20 cellular contexts compared by ENCODE assay signal in the genomic region with DNA sequence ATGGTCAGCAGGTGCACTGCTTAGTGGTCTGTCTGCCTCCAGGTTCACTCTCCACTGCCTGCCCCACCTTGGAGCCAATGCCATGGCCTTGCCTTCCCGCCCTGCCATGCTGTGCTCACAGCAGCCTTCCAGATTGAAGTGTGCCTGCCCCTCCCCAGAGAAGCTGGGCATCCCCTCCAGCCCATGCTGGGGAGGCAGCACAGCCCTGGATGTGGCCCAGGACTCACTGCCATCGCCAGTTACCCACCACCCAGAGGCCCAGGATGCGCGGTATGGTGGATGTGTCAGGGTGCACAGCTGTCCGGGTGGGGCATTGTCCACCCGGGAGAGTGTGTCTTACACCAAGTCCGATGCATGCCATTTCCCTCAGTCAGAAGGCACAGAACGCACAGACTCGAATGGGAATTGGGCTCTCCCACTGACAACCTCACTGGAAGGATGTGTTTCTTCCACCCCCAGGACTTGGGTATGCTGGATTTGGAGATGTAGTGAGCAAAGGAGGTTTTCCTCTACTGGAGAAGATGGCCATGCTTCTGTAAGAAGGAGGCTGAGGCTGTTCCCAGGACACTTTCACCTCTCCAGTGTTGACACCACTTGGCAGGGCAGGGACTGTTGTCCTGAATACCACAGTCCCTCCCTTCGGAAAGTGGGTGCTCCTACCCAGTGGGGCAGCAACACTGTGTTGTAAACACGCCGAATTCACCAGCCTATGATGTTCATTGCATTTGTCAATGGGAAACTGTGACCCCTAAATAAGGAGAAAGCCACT.
DNase-seq lines count a peak whose midpoint lies in the region; ATAC-seq, FAIRE-seq and TF ChIP-seq lines count a peak whose summit lies in the region.
"Had no signal": no experiment of that assay in that cellular context is flagged by ENCODE, and none has a peak within 500 bp of the region (broad histone marks: within the 10 kb centered on the region; RNA-seq: fewer than 3 reads in every experiment).

No MANE protein-coding gene starts in this region.

- H2BK20ac ChIP-seq in H9 (ENCODE audit: low read depth, low read length, poor library complexity, severe bottlenecking) (no peak overlapping the region), H1 (ENCODE audit: low read length) (no peak overlapping the region)

- no peak overlapping the region for H2AK5ac ChIP-seq in H9 (ENCODE audit: insufficient read length, low read length)
- H2AK5ac ChIP-seq in H1 (ENCODE audit: low read depth, low read length) = no peak overlapping the region; the same call in 1 of the 2 replicates

- H3K56ac ChIP-seq in H9 (ENCODE audit: insufficient read length, low read depth, low read length) (no peak overlapping the region), H1 (replicated peaks; ENCODE audit: insufficient read length, low read depth, low read length) (no peak overlapping the region)

- no peak overlapping the region for H3K27ac ChIP-seq in H9 (ENCODE audit: insufficient read length, low read depth, low read length)
- H3K27ac ChIP-seq in H1 (ENCODE audit: low read depth, low read length) = no peak overlapping the region
- peak overlapping the region; percentile 93 for H3K27ac ChIP-seq in mesodermal cell (ENCODE audit: low read depth, low read length, severe bottlenecking)
- H3K27ac ChIP-seq in spleen = no peak overlapping the region

- H3K4me2 ChIP-seq in H9 (ENCODE audit: insufficient read depth, insufficient read length, low read length) (no peak overlapping the region), H1 (ENCODE audit: insufficient read depth in 1 of 2, low read depth in 2 of 2, low read length in 2 of 2) (no peak overlapping the region)

- no peak overlapping the region for H2BK120ac ChIP-seq in H9 (ENCODE audit: low read depth, low read length, poor library complexity, severe bottlenecking)
- H2BK120ac ChIP-seq in H1 (replicated peaks; ENCODE audit: low read depth, low read length) = no peak overlapping the region

- no peak for TF ChIP-seq POLR2A in H1 (IDR thresholded peaks at IDR 0.05; ENCODE audit: control extremely low read depth in 1 of 2, low read depth in 2 of 2, low read length in 2 of 2)
- no peak for TF ChIP-seq POLR2A in spleen (IDR thresholded peaks at IDR 0.05)

- no peak for ATAC-seq in HG03342 (IDR thresholded peaks at IDR 0.05; ENCODE audit: unreplicated experiment)
- ATAC-seq: HCT116 had no signal

- H3T11ph ChIP-seq in H9 (ENCODE audit: low read length) = no peak overlapping the region

- H3K4me3 Mint-ChIP-seq in H9 = no peak overlapping the region
- H3K4me3 Mint-ChIP-seq: B cell; CD4-positive, alpha-beta T cell; IgD-negative memory B cell had no signal

- peaks cover 18 to 26% of the 10 kb centered on the region in 2 experiments for H3K4me1 Mint-ChIP-seq in H9

- H4K91ac ChIP-seq in H9 (ENCODE audit: insufficient read length, low read depth, low read length) = no peak overlapping the region
- H4K91ac ChIP-seq in H1 (replicated peaks; ENCODE audit: insufficient read length, low read length) = no peak overlapping the region

- WGBS in H9 (ENCODE audit: extremely low coverage, insufficient read length, low lambda C conversion rate) = no CpG with 5 or more reads among the region's 12 CpGs
- 80% methylated on average over 12 of the region's 12 CpGs; no CpG with 5 or more reads in 1 of the 2 experiments for WGBS in H1 (ENCODE audit: extremely low coverage in 1 of 2, insufficient coverage in 1 of 2, insufficient read length in 1 of 2, insufficient replicate concordance in 2 of 2, low coverage in 1 of 2, low lambda C conversion rate in 2 of 2, missing lambda C conversion rate in 1 of 2), 2 experiments
- WGBS in mesodermal cell (ENCODE audit: insufficient coverage in 2 of 2), 2 experiments = 81 to 86% methylated on average over 8 to 10 of the region's 12 CpGs
- 76 to 84% (median 82%) methylated on average over 9 to 12 of the region's 12 CpGs for WGBS in spleen, 5 donors

- no peak for DNase-seq in H9
- DNase-seq in H1 (ENCODE audit: low read depth in 1 of 2, low spot score in 2 of 2) = no peak
- peak; percentile 56 for DNase-seq in spleen
- DNase-seq in DMS114 treated with DMSO at 0.1 percent for 48 hours (lab: John Stamatoyannopoulos, UW; ENCODE audit: unreplicated experiment) = no peak
- DNase-seq in HAP-1 (ENCODE audit: low spot score in 2 of 2) = no peak
- DNase-seq: C1 segment of cervical spinal cord; Calu3; CD4-positive, alpha-beta T cell; DMS153; DMS79 treated with DMSO at 0.1 percent for 48 hours; EL; GOT3 had no signal

- no peak overlapping the region for H3K4ac ChIP-seq in H9 (ENCODE audit: low read depth, low read length)
- H3K4ac ChIP-seq in H1 (replicated peaks; ENCODE audit: insufficient read length, low read depth, low read length) = no peak overlapping the region

- H3K27me3 Mint-ChIP-seq in H9 (ENCODE audit: low read depth) = peaks cover 3% of the 10 kb centered on the region

- H3K27me3 ChIP-seq in H9 (ENCODE audit: insufficient read depth, low read length) (no peaks in the 10 kb centered on the region), H1 (replicated peaks in 1 of 4; ENCODE audit: control insufficient read depth in 3 of 4, extremely low read depth in 1 of 4, insufficient read depth in 3 of 4, low read length in 3 of 4) (peaks cover 0 to 3% (median 0%) of the 10 kb centered on the region in 4 experiments; a peak in 1 of 7 replicates), spleen (replicated peaks in 1 of 7) (peaks cover 0 to 46% (median 7%) of the 10 kb centered on the region in 7 donors), HAP-1 (ENCODE audit: low read depth) (no peaks in the 10 kb centered on the region)

- no peak for FAIRE-seq in H1 (lab: Jason Lieb, UNC)
- FAIRE-seq: A204.1, G401.6, GM12891 had no signal

- H2BK15ac ChIP-seq in H9 (ENCODE audit: low read depth, low read length) (no peak overlapping the region), H1 (ENCODE audit: low read length) (peak overlapping the region; percentile 29; the same call in 1 of the 2 replicates)

- H3K14ac ChIP-seq in H9 (ENCODE audit: insufficient read depth, low read length) (peak overlapping the region; percentile 29; the same call in 1 of the 2 replicates), H1 (ENCODE audit: insufficient read length) (no peak overlapping the region)

- H2BK12ac ChIP-seq in H9 (ENCODE audit: insufficient read length, low read depth, low read length) = no peak overlapping the region
- H2BK12ac ChIP-seq in H1 (ENCODE audit: low read depth, low read length) = 0 out of 2 replicates have a peak overlapping the region, but pooled peaks have one; percentile 50

- TF ChIP-seq EP300 in H1 (IDR thresholded peaks at IDR 0.05; ENCODE audit: borderline replicate concordance in 1 of 2, low read depth in 2 of 2, low read length in 2 of 2) = no peak

- H3K9me3 ChIP-seq in H9 (ENCODE audit: control insufficient read depth, low read depth, low read length) (no peaks in the 10 kb centered on the region), H1 (ENCODE audit: insufficient read depth in 2 of 2, low read depth in 1 of 2, low read length in 1 of 2) (no peaks in the 10 kb centered on the region), mesodermal cell (ENCODE audit: control insufficient read depth, low read length) (peaks cover 4% of the 10 kb centered on the region), spleen (peaks cover 0 to 13% (median 6%) of the 10 kb centered on the region in 8 donors), HAP-1 (no peaks in the 10 kb centered on the region)

- CTCF ChIA-PET in H1 (lab: Charles Lee; ENCODE audit: partially characterized antibody) = interaction anchor here (0.6 to 1.2 kb wide), 3 partner anchors 33 to 1519 kb away, joined by 3 to 4 read pairs (median 3); no protein-coding TSS in a partner anchor

- in situ Hi-C loops in HAP-1 (cut with MboI; ENCODE audit: low sequenced_read_pairs) = no loop called here

- peaks cover 0 to 7% (median 2%) of the 10 kb centered on the region in 3 experiments; a peak in 3 of 7 replicates for H3K36me3 Mint-ChIP-seq in H9 (ENCODE audit: insufficient read depth in 1 of 3, low read depth in 3 of 3)

- peak overlapping the region in 1 of 3 experiments; percentile 67; a peak in 1 of 7 replicates for H3K27ac Mint-ChIP-seq in H9
- H3K27ac Mint-ChIP-seq: B cell; CD4-positive, alpha-beta T cell; IgD-negative memory B cell had no signal

- no peak overlapping the region for H4K5ac ChIP-seq in H9 (ENCODE audit: insufficient read length, low read depth, low read length)
- H4K5ac ChIP-seq in H1 (ENCODE audit: insufficient read length, low read depth, low read length) = no peak overlapping the region

- H4K8ac ChIP-seq in H9 (replicated peaks; ENCODE audit: insufficient read length, low read depth, low read length) (no peak overlapping the region), H1 (ENCODE audit: extremely low read depth, insufficient read depth, low read length) (no peak overlapping the region)

- H3K23ac ChIP-seq in H9 (ENCODE audit: insufficient read length, low read depth, low read length) (no peak overlapping the region), H1 (ENCODE audit: insufficient read length) (no peak overlapping the region)

- H3K4me3 ChIP-seq in H1 (ENCODE audit: extremely low read depth in 1 of 4, insufficient read depth in 2 of 4, low read depth in 3 of 4, low read length in 4 of 4) = no peak overlapping the region
- H3K4me3 ChIP-seq in mesodermal cell (ENCODE audit: extremely low read depth, insufficient read depth, low read length, poor library complexity, severe bottlenecking) = no peak overlapping the region
- H3K4me3 ChIP-seq in spleen = no peak overlapping the region
- H3K4me3 ChIP-seq in HAP-1 = no peak overlapping the region

- H3K18ac ChIP-seq in H9 (ENCODE audit: insufficient read length, low read depth, low read length) = no peak overlapping the region
- H3K18ac ChIP-seq in H1 (ENCODE audit: extremely low read depth, low read length) = no peak overlapping the region

- no peaks in the 10 kb centered on the region for H4K20me1 ChIP-seq in H9 (ENCODE audit: control insufficient read depth, insufficient read depth, insufficient read length)
- H4K20me1 ChIP-seq in H1 (replicated peaks in 1 of 2; ENCODE audit: control insufficient read depth in 1 of 2, insufficient read depth in 2 of 2, low read length in 2 of 2) = no peaks in the 10 kb centered on the region

- H3K79me1 ChIP-seq in H9 (ENCODE audit: insufficient read depth, low read depth, low read length, poor library complexity, severe bottlenecking) = no peaks in the 10 kb centered on the region
- no peaks in the 10 kb centered on the region for H3K79me1 ChIP-seq in H1 (ENCODE audit: low read depth, low read length)

- TF ChIP-seq RAD21 in H1 (IDR thresholded peaks at IDR 0.05 in 1 of 2, conservative IDR thresholded peaks at IDR 0.05 in 1 of 2; ENCODE audit: low read depth in 2 of 2, low read length in 2 of 2) = no peak

- POLR2A ChIA-PET in H1 (lab: Charles Lee; ENCODE audit: partially characterized antibody) = no interaction called here

- H3K9ac ChIP-seq in H9 (ENCODE audit: extremely low read depth, insufficient read length, low read length) (no peak overlapping the region), H1 (replicated peaks in 1 of 4; ENCODE audit: extremely low read depth in 1 of 4, low read depth in 3 of 4, low read length in 3 of 4) (no peak overlapping the region)

- H3K9me3 Mint-ChIP-seq in H9 = peaks cover 7% of the 10 kb centered on the region in 2 experiments
- H3K9me3 Mint-ChIP-seq: CD4-positive, alpha-beta T cell had no signal

- TF ChIP-seq CTCF in H9 (conservative IDR thresholded peaks at IDR 0.05) (no peak), H1 (IDR thresholded peaks at IDR 0.05; ENCODE audit: control extremely low read depth in 1 of 3, insufficient read depth in 1 of 3, low read depth in 1 of 3, low read length in 3 of 3) (no peak), spleen (IDR thresholded peaks at IDR 0.05 in 8 of 11, conservative IDR thresholded peaks at IDR 0.05 in 3 of 11) (no peak)

- no peaks in the 10 kb centered on the region for H3K79me2 ChIP-seq in H9 (ENCODE audit: insufficient read depth, low read length)
- H3K79me2 ChIP-seq in H1 (ENCODE audit: control insufficient read depth in 1 of 2, insufficient read depth in 2 of 2, low read length in 2 of 2) = no peaks in the 10 kb centered on the region

- no peak overlapping the region for H2AFZ ChIP-seq in H9 (ENCODE audit: low read length)
- H2AFZ ChIP-seq in H1 (ENCODE audit: low read length) = no peak overlapping the region

- H3K23me2 ChIP-seq in H9 (ENCODE audit: insufficient read length, low read depth, low read length, poor library complexity, severe bottlenecking) (no peaks in the 10 kb centered on the region), H1 (ENCODE audit: low read depth, low read length) (no peaks in the 10 kb centered on the region)

- H2BK5ac ChIP-seq in H9 (ENCODE audit: insufficient read length, low read length) (no peak overlapping the region), H1 (ENCODE audit: low read depth, low read length) (no peak overlapping the region)

- no peaks in the 10 kb centered on the region; the same call in 1 of the 2 replicates for H3K4me1 ChIP-seq in H9 (ENCODE audit: insufficient read depth, low read length)
- H3K4me1 ChIP-seq in H1 (replicated peaks in 1 of 4; ENCODE audit: control insufficient read depth in 3 of 4, insufficient read depth in 4 of 4, low read length in 3 of 4) = peaks cover 0 to 6% (median 3%) of the 10 kb centered on the region in 4 experiments; a peak in 3 of 7 replicates
- no peaks in the 10 kb centered on the region for H3K4me1 ChIP-seq in mesodermal cell (ENCODE audit: control insufficient read depth, insufficient read depth, low read length, poor library complexity, severe bottlenecking)
- no peaks in the 10 kb centered on the region for H3K4me1 ChIP-seq in spleen
- no peaks in the 10 kb centered on the region for H3K4me1 ChIP-seq in HAP-1

- intact Hi-C loops in spleen (cut with DNase I; ENCODE audit: low total_unique reads) = no loop called here

- no peaks in the 10 kb centered on the region for H3K36me3 ChIP-seq in H1 (ENCODE audit: control insufficient read depth in 2 of 4, insufficient read depth in 4 of 4, low read length in 3 of 4)
- H3K36me3 ChIP-seq in mesodermal cell (ENCODE audit: control insufficient read depth, insufficient read depth, low read length) = no peaks in the 10 kb centered on the region
- H3K36me3 ChIP-seq in spleen = no peaks in the 10 kb centered on the region
- H3K36me3 ChIP-seq in HAP-1 (replicated peaks) = no peaks in the 10 kb centered on the region
